Comparison of ENCODE assay signal across 19 cellular contexts in the genomic region with DNA sequence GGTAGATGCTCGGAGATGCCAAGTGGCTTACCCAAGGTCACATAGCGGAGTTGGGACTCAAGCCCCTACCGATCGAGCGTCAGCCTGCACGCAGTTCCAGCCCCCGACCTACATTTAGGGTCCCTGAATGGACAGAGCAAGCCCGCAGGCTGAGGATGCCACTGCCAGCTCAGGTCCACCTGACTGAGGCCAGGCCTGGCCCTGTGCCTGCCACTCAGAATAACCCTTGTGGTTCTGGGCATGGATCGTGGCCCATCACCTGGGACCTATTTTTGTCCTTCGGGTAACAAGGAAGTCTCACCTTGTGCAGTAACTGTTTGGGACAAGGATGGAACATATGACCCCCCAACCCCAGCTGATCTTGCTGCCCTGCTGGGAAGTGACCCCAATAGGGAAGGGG. TPM values are rescaled to one million over a fixed set of nuclear protein-coding genes. Genes with fewer than 3 reads are reported as not detected.
DNase-seq lines count a peak whose midpoint lies in the region; ATAC-seq and TF ChIP-seq lines count a peak whose summit lies in the region.
"Had no signal": no experiment of that assay in that cellular context is flagged by ENCODE, and none has a peak within 500 bp of the region (broad histone marks: within the 10 kb centered on the region; RNA-seq: fewer than 3 reads in every experiment).

No MANE protein-coding gene starts in this region.

- H3K4me1 Mint-ChIP-seq in activated T-helper 17 cell treated with anti-CD3 and anti-CD28 coated beads, Interleukin-2, amount 50 U/mL, for 72 hours: peaks cover 9% of the 10 kb centered on the region
- H3K4me1 Mint-ChIP-seq: B cell had no signal

- no peak overlapping the region for H3K4me3 Mint-ChIP-seq in activated T-helper 17 cell treated with anti-CD3 and anti-CD28 coated beads, Interleukin-2, amount 50 U/mL, for 72 hours
- H3K4me3 Mint-ChIP-seq: B cell, T-helper 17 cell had no signal

- no peak overlapping the region for H3K4me3 ChIP-seq in gastroesophageal sphincter
- no peak overlapping the region for H3K4me3 ChIP-seq in muscle layer of duodenum (ENCODE audit: low read depth in 1 of 2, low read length in 2 of 2)
- no peak overlapping the region for H3K4me3 ChIP-seq in thoracic aorta
- H3K4me3 ChIP-seq: colonic mucosa, neural progenitor cell had no signal

- H3K27ac ChIP-seq in gastroesophageal sphincter (peak overlapping the region; percentile 82 to 93 (median 92)), muscle layer of duodenum (ENCODE audit: low read length) (peak overlapping the region; percentile 85), thoracic aorta (peak overlapping the region; percentile 93 to 97)
- H3K27ac ChIP-seq: neural progenitor cell had no signal

- no peaks in the 10 kb centered on the region for H3K9me3 Mint-ChIP-seq in activated T-helper 17 cell treated with anti-CD3 and anti-CD28 coated beads, Interleukin-2, amount 50 U/mL, for 72 hours
- H3K9me3 Mint-ChIP-seq: neural progenitor cell had no signal

- H3K27ac Mint-ChIP-seq in activated T-helper 17 cell treated with anti-CD3 and anti-CD28 coated beads, Interleukin-2, amount 50 U/mL, for 72 hours: peak overlapping the region; percentile 72
- H3K27ac Mint-ChIP-seq: B cell, T-helper 17 cell had no signal

- H3K36me3 ChIP-seq in gastroesophageal sphincter (no peaks in the 10 kb centered on the region), muscle layer of duodenum (ENCODE audit: control insufficient read depth in 1 of 2, insufficient read depth in 2 of 2, low read length in 2 of 2) (no peaks in the 10 kb centered on the region), thoracic aorta (no peaks in the 10 kb centered on the region)
- H3K36me3 ChIP-seq: colonic mucosa, neural progenitor cell had no signal

- ATAC-seq in activated T-helper 17 cell treated with anti-CD3 and anti-CD28 coated beads, Interleukin-2, amount 50 U/mL, for 72 hours (replicated peaks): no peak
- ATAC-seq in gastroesophageal sphincter: no peak
- no peak for ATAC-seq in thoracic aorta (ENCODE audit: insufficient number of reproducible peaks, low FRiP score, low read depth)
- ATAC-seq: T-helper 17 cell had no signal

- WGBS in gastroesophageal sphincter (ENCODE audit: low coverage in 1 of 2), 2 donors: 86% methylated on average over 1 of the region's 10 CpGs; no CpG with 5 or more reads in 1 of the 2 donors

- TF ChIP-seq CTCF in gastroesophageal sphincter (IDR thresholded peaks at IDR 0.05) (no peak), thoracic aorta (IDR thresholded peaks at IDR 0.05) (no peak)

- no peaks in the 10 kb centered on the region for H3K27me3 Mint-ChIP-seq in activated T-helper 17 cell treated with anti-CD3 and anti-CD28 coated beads, Interleukin-2, amount 50 U/mL, for 72 hours
- H3K27me3 Mint-ChIP-seq: B cell, T-helper 17 cell had no signal

- no peak for TF ChIP-seq EP300 in gastroesophageal sphincter (IDR thresholded peaks at IDR 0.05)

- no peak for TF ChIP-seq POLR2A in gastroesophageal sphincter (IDR thresholded peaks at IDR 0.05)

- no peaks in the 10 kb centered on the region for H3K36me3 Mint-ChIP-seq in activated T-helper 17 cell treated with anti-CD3 and anti-CD28 coated beads, Interleukin-2, amount 50 U/mL, for 72 hours (ENCODE audit: low read depth)
- H3K36me3 Mint-ChIP-seq: neural progenitor cell had no signal

- no peaks in the 10 kb centered on the region for H3K9me3 ChIP-seq in gastroesophageal sphincter
- no peaks in the 10 kb centered on the region for H3K9me3 ChIP-seq in muscle layer of duodenum (ENCODE audit: control insufficient read depth in 1 of 2, low read length in 2 of 2)
- no peaks in the 10 kb centered on the region for H3K9me3 ChIP-seq in thoracic aorta
- H3K9me3 ChIP-seq: colonic mucosa had no signal

- H3K4me1 ChIP-seq in gastroesophageal sphincter (peaks cover 36 to 96% (median 70%) of the 10 kb centered on the region in 3 donors), muscle layer of duodenum (ENCODE audit: control insufficient read depth in 1 of 2, insufficient read depth in 2 of 2, low read length in 2 of 2) (peaks cover 27 to 66% of the 10 kb centered on the region in 2 donors), thoracic aorta (ENCODE audit: control insufficient read depth in 1 of 2, low read depth in 2 of 2) (peaks cover 66 to 96% of the 10 kb centered on the region in 2 donors)
- H3K4me1 ChIP-seq: neural progenitor cell had no signal

- H3K27me3 ChIP-seq in gastroesophageal sphincter (no peaks in the 10 kb centered on the region), muscle layer of duodenum (ENCODE audit: low read depth, low read length) (no peaks in the 10 kb centered on the region), thoracic aorta (replicated peaks; ENCODE audit: insufficient read depth) (no peaks in the 10 kb centered on the region)
- H3K27me3 ChIP-seq: colonic mucosa, neural progenitor cell had no signal

- DNase-seq in thoracic aorta (ENCODE audit: low spot score) (no peak), NCI-H446 treated with DMSO at 0.1 percent for 48 hours (lab: John Stamatoyannopoulos, UW) (no peak), Kasumi-1 (lab: John Stamatoyannopoulos, UW) (no peak), DMS79 (lab: John Stamatoyannopoulos, UW) (no peak)
- DNase-seq in activated T-cell treated with anti-CD3 and anti-CD28 coated beads, Interleukin-2, amount 50 U/mL, for 48 hours: no peak
- DNase-seq: activated CD4-positive, CD25-positive, alpha-beta regulatory T cell; activated CD8-positive, alpha-beta memory T cell treated with anti-CD3 and anti-CD28 coated beads for 24 hours; NCI-H2029; stimulated activated CD4-positive, alpha-beta T cell treated with anti-CD3 and anti-CD28 coated beads, Interleukin-4, amount 100 ng/mL, for 24 hours; T-helper 17 cell had no signal

RNA-seq across cellular contexts. Expression of gene CDH16, which starts 17.1 kb away (rescaled TPM):
- total RNA-seq in activated T-helper 17 cell treated with anti-CD3 and anti-CD28 coated beads, Interleukin-2, amount 50 U/mL, for 72 hours: not detected
- total RNA-seq in gastroesophageal sphincter (not detected), thoracic aorta (not detected)
- total RNA-seq: B cell, frontal cortex, lung microvascular endothelial cell, sciatic nerve, T-helper 17 cell had no signal

RNA-seq across cellular contexts. Expression of gene PDP2, which starts 21.3 kb away (rescaled TPM):
- 10 to 100 TPM; 33.5 to 76.6 TPM for total RNA-seq in activated T-helper 17 cell treated with anti-CD3 and anti-CD28 coated beads, Interleukin-2, amount 50 U/mL, for 72 hours
- total RNA-seq in gastroesophageal sphincter (10 to 100 TPM in 1 of 4 donors, 1 to 10 TPM in 3; 3.7 to 11.7 (median 5.8) TPM), thoracic aorta (1 to 10 TPM; 4.8 to 6.2 TPM)

RNA-seq across cellular contexts. Expression of gene RRAD, which starts 23.7 kb away (rescaled TPM):
- 1 to 10 TPM; 2.1 to 6.5 TPM for total RNA-seq in activated T-helper 17 cell treated with anti-CD3 and anti-CD28 coated beads, Interleukin-2, amount 50 U/mL, for 72 hours
- total RNA-seq in gastroesophageal sphincter (100 to 1,000 TPM in 1 of 4 donors, 10 to 100 TPM in 3; 33.4 to 103 (median 50.8) TPM), thoracic aorta (10 to 100 TPM; 43.2 to 88.3 TPM)

RNA-seq across cellular contexts. Expression of gene CIAO2B, which starts 32.6 kb away (rescaled TPM):
- total RNA-seq in activated T-helper 17 cell treated with anti-CD3 and anti-CD28 coated beads, Interleukin-2, amount 50 U/mL, for 72 hours: 100 to 1,000 TPM; 153 to 167 TPM
- total RNA-seq in gastroesophageal sphincter (10 to 100 TPM; 54.3 to 88.9 (median 79.5) TPM), thoracic aorta (100 to 1,000 TPM in 1 of 2 donors, 10 to 100 TPM in 1; 23.2 to 102 TPM)

RNA-seq across cellular contexts. Expression of gene CES2, which starts 33.7 kb away (rescaled TPM):
- 10 to 100 TPM; 31.2 to 31.5 TPM for total RNA-seq in activated T-helper 17 cell treated with anti-CD3 and anti-CD28 coated beads, Interleukin-2, amount 50 U/mL, for 72 hours
- total RNA-seq in gastroesophageal sphincter (10 to 100 TPM; 25.9 to 32.6 (median 26.3) TPM), thoracic aorta (10 to 100 TPM; 29.8 to 92.7 TPM)

Comparison
In these comparisons a context has a peak if more than half of its experiments do, and no peak if none do; other contexts are left out.
1. RNA of gene RRAD, which starts 23.7 kb away (total RNA-seq): 43.2 to 88.3 TPM in thoracic aorta and 33.4 to 103 TPM in gastroesophageal sphincter; 2.1 to 6.5 TPM in activated T-helper 17 cell treated with anti-CD3 and anti-CD28 coated beads, Interleukin-2, amount 50 U/mL, for 72 hours; every median in the first group is over 4 times any median in the second.
2. Peak in every context shown above with its lines, with median percentiles within 50 percentile points of each other: H3K27ac ChIP-seq.